In the genomic region with DNA sequence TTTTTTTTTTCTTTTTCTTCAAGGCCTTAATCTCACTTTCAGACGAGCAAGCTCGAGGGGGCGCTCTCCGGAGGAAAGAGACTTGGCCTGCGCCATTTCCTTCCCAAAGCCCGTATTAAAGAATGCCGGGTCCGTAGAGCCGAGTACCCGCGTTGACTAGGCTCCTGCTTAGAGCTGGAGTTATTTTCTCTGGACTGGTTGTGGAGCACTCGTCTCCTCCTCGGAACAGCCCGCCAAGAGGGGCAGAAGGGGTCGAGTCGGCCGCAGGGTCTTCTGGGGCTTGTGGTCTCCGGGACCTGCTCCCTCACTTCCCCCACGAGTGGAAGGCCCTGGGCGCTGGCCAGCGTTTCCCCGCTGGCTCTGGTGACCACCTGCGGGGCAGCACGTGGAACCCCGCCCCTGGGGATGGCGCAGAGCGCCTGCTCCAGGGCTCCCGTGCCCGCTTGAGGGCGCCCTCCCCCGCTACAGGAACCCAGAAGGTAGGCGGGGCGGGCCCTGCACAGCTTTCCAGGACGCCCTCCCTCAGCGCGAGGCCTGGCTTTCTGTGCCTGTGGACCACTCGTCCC, we compare ENCODE assay signal across 8 cellular contexts. TPM values are rescaled to one million over a fixed set of nuclear protein-coding genes. Genes with fewer than 3 reads are reported as not detected.
A peak's percentile ranks its signal among the peaks of the same experiment; 100 is the strongest.
DNase-seq lines count a peak whose midpoint lies in the region; ATAC-seq and TF ChIP-seq lines count a peak whose summit lies in the region.

No MANE protein-coding gene starts in this region.

- peaks cover 6% of the 10 kb centered on the region for H3K27me3 Mint-ChIP-seq in nephron progenitor cell (ENCODE audit: low read depth, poor library complexity)

- peak; percentile 35 for DNase-seq in activated CD4-positive, alpha-beta T cell treated with anti-CD3 and anti-CD28 coated beads for 48 hours
- no peak for DNase-seq in activated CD4-positive, alpha-beta T cell treated with anti-CD3 and anti-CD28 coated beads, Interleukin-2, amount 50 U/mL, for 4 hours
- DNase-seq in OCI-M1 (lab: John Stamatoyannopoulos, UW) (peak; percentile 53), nephron progenitor cell (peak; percentile 68), NCI-H748 (lab: John Stamatoyannopoulos, UW; ENCODE audit: unreplicated experiment) (no peak), NAMALWA (ENCODE audit: low spot score) (no peak)

- H3K27ac Mint-ChIP-seq in nephron progenitor cell: no peak overlapping the region

- H3K9me3 Mint-ChIP-seq in nephron progenitor cell: no peaks in the 10 kb centered on the region

- ATAC-seq in esophagus mucosa (peak; percentile 39), HG03025 (IDR thresholded peaks at IDR 0.05; ENCODE audit: low FRiP score, unreplicated experiment) (no peak)

- peak overlapping the region; percentile 85 for H3K4me3 Mint-ChIP-seq in nephron progenitor cell

- peaks cover 12% of the 10 kb centered on the region for H3K4me1 Mint-ChIP-seq in nephron progenitor cell

- no peaks in the 10 kb centered on the region for H3K36me3 Mint-ChIP-seq in nephron progenitor cell (ENCODE audit: low read depth)

- peak; percentile 40 for TF ChIP-seq CTCF in nephron progenitor cell (IDR thresholded peaks at IDR 0.05)

RNA-seq across cellular contexts. Expression of a gene that starts 2.7 kb away (rescaled TPM):
- total RNA-seq in esophagus mucosa: not detected

Comparison
In these comparisons a context has a peak if more than half of its experiments do, and no peak if none do; other contexts are left out.
1. DNase-seq: peak in activated CD4-positive, alpha-beta T cell treated with anti-CD3 and anti-CD28 coated beads for 48 hours (single experiment), OCI-M1 (single experiment) and nephron progenitor cell (single experiment); none in activated CD4-positive, alpha-beta T cell treated with anti-CD3 and anti-CD28 coated beads, Interleukin-2, amount 50 U/mL, for 4 hours (0 of 2), NCI-H748 (single experiment) and NAMALWA (single experiment).